ENCODE assay signal across 8 cellular contexts in the genomic region with DNA sequence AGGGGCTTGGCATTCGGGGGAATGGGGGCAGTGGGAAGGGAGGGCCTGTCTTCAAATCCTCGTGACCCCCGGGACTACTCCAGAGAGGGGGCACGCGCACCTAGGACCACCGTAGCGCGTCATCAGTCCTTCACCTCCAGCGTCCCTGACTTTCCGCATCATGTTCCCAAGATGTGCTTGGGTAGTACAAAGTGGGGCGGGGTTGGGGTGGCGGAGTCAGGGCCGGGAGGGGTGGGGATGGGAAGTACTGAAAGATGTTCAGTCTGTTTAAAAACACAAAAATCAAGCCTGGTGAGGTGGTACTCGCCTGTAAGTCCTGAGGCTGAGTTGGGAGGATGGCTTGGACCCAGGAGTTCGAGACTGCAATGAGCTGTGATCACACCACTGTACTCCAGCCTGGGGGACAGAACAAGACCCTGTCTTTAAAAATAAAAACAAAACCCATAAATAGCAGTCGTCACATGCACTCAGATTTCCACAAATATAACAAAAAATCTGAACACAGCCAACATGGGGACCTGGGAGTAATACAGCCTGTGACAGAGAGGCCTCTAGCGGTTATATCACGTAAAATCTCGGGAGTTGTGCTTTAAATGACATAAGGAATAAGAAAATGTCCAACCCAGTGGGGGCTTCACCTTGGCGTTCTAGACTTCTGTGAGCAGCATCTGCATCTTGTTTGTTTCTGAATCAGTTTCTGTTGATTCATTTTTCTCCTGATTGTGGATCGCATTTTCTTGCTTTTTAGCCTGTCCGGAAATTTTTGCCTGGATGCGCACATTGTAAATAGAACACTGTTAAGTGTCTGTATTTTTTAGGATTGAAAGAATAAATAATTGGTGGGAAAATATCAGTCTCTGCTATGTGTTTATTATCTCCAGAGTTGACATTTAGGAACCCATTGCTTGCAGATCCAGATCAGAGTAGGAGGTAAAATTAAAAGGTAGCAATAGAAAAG. TPM values are rescaled to one million over a fixed set of nuclear protein-coding genes. Genes with fewer than 3 reads are reported as not detected.
A peak's percentile ranks its signal among the peaks of the same experiment; 100 is the strongest.
DNase-seq lines count a peak whose midpoint lies in the region; ATAC-seq and TF ChIP-seq lines count a peak whose summit lies in the region.

No MANE protein-coding gene starts in this region.

- H3K4me1 Mint-ChIP-seq in natural killer cell = peaks cover 0 to 5% of the 10 kb centered on the region in 2 donors
- H3K4me1 Mint-ChIP-seq in natural killer cell treated with Interleukin-12 subunit alpha and Interleukin-12 subunit beta and Interleukin-15 and Interleukin-18, amount 100 ng/mL, for 72 hours (ENCODE audit: low read depth in 2 of 2) = peaks cover 11 to 16% of the 10 kb centered on the region in 2 donors
- H3K4me1 Mint-ChIP-seq in stimulated activated naive B cell treated with anti-CD40 and anti-IgM and Interleukin-4, amounts not matched to agents 10 μg/mL and 1 μg/mL and 100 μg/mL, for 72 hours = peaks cover 6 to 8% of the 10 kb centered on the region in 2 donors

- peak in 1 of 3 donors; percentile 14 for ATAC-seq in natural killer cell
- ATAC-seq in natural killer cell treated with Interleukin-12 subunit alpha and Interleukin-12 subunit beta and Interleukin-15 and Interleukin-18, amount 100 ng/mL, for 72 hours = no peak
- peak; percentile 28 to 34 for ATAC-seq in stimulated activated naive B cell treated with anti-CD40 and anti-IgM and Interleukin-4, amounts not matched to agents 10 μg/mL and 1 μg/mL and 100 μg/mL, for 72 hours (replicated peaks)

- H3K36me3 ChIP-seq in kidney epithelial cell (ENCODE audit: control insufficient read depth, insufficient read depth, low read length) = no peaks in the 10 kb centered on the region

- DNase-seq in natural killer cell = no peak
- DNase-seq in natural killer cell treated with Interleukin-12 subunit alpha and Interleukin-12 subunit beta and Interleukin-15 and Interleukin-18, amount 100 ng/mL, for 72 hours (ENCODE audit: low spot score) = no peak
- DNase-seq in MV-4-11 (lab: John Stamatoyannopoulos, UW) = peak; percentile 74
- DNase-seq in SKM-1 (lab: John Stamatoyannopoulos, UW; ENCODE audit: unreplicated experiment) = peak; percentile 16
- DNase-seq in cerebellar cortex (ENCODE audit: low spot score) = peak; percentile 87
- no peak for DNase-seq in kidney epithelial cell (ENCODE audit: low read depth)
- peak; percentile 15 for DNase-seq in stimulated activated naive B cell treated with anti-CD40 and anti-IgM and Interleukin-4, amounts not matched to agents 10 μg/mL and 1 μg/mL and 100 μg/mL, for 72 hours
- no peak for DNase-seq in effector CD4-positive, alpha-beta T cell

- no peaks in the 10 kb centered on the region for H3K36me3 Mint-ChIP-seq in natural killer cell
- no peaks in the 10 kb centered on the region for H3K36me3 Mint-ChIP-seq in natural killer cell treated with Interleukin-12 subunit alpha and Interleukin-12 subunit beta and Interleukin-15 and Interleukin-18, amount 100 ng/mL, for 72 hours
- no peaks in the 10 kb centered on the region for H3K36me3 Mint-ChIP-seq in stimulated activated naive B cell treated with anti-CD40 and anti-IgM and Interleukin-4, amounts not matched to agents 10 μg/mL and 1 μg/mL and 100 μg/mL, for 72 hours

- no peaks in the 10 kb centered on the region for H3K9me3 Mint-ChIP-seq in natural killer cell
- H3K9me3 Mint-ChIP-seq in natural killer cell treated with Interleukin-12 subunit alpha and Interleukin-12 subunit beta and Interleukin-15 and Interleukin-18, amount 100 ng/mL, for 72 hours = no peaks in the 10 kb centered on the region
- no peaks in the 10 kb centered on the region for H3K9me3 Mint-ChIP-seq in stimulated activated naive B cell treated with anti-CD40 and anti-IgM and Interleukin-4, amounts not matched to agents 10 μg/mL and 1 μg/mL and 100 μg/mL, for 72 hours

- intact Hi-C loops in natural killer cell (cut with micrococcal nuclease) = loop anchor here (10.0 kb wide), 1 partner anchor 300 kb away; the partner anchor contains the start of gene GINM1

- TF ChIP-seq CTCF in natural killer cell (IDR thresholded peaks at IDR 0.05) = peak; percentile 61
- peak; percentile 67 for TF ChIP-seq CTCF in kidney epithelial cell (IDR thresholded peaks at IDR 0.05; ENCODE audit: insufficient read depth, low read length, poor library complexity, severe bottlenecking)

- H3K27me3 ChIP-seq in kidney epithelial cell (ENCODE audit: control insufficient read depth, insufficient read depth, low read length) = no peaks in the 10 kb centered on the region

- H3K27ac Mint-ChIP-seq in natural killer cell = no peak overlapping the region
- H3K27ac Mint-ChIP-seq in natural killer cell treated with Interleukin-12 subunit alpha and Interleukin-12 subunit beta and Interleukin-15 and Interleukin-18, amount 100 ng/mL, for 72 hours = no peak overlapping the region
- H3K27ac Mint-ChIP-seq in stimulated activated naive B cell treated with anti-CD40 and anti-IgM and Interleukin-4, amounts not matched to agents 10 μg/mL and 1 μg/mL and 100 μg/mL, for 72 hours = no peak overlapping the region

- peak overlapping the region; percentile 64 for H3K4me3 ChIP-seq in kidney epithelial cell (ENCODE audit: low read depth, low read length)

- H3K4me3 Mint-ChIP-seq in natural killer cell = peak overlapping the region; percentile 78
- H3K4me3 Mint-ChIP-seq in natural killer cell treated with Interleukin-12 subunit alpha and Interleukin-12 subunit beta and Interleukin-15 and Interleukin-18, amount 100 ng/mL, for 72 hours = no peak overlapping the region
- H3K4me3 Mint-ChIP-seq in stimulated activated naive B cell treated with anti-CD40 and anti-IgM and Interleukin-4, amounts not matched to agents 10 μg/mL and 1 μg/mL and 100 μg/mL, for 72 hours = peak overlapping the region; percentile 29 to 67

- peaks cover 30 to 34% of the 10 kb centered on the region in 2 donors for H3K27me3 Mint-ChIP-seq in natural killer cell (ENCODE audit: low read depth in 2 of 2)
- H3K27me3 Mint-ChIP-seq in natural killer cell treated with Interleukin-12 subunit alpha and Interleukin-12 subunit beta and Interleukin-15 and Interleukin-18, amount 100 ng/mL, for 72 hours = peaks cover 26 to 31% of the 10 kb centered on the region in 2 donors
- peaks cover 31 to 41% of the 10 kb centered on the region in 2 donors for H3K27me3 Mint-ChIP-seq in stimulated activated naive B cell treated with anti-CD40 and anti-IgM and Interleukin-4, amounts not matched to agents 10 μg/mL and 1 μg/mL and 100 μg/mL, for 72 hours

RNA-seq across cellular contexts. Expression of gene LRP11, which starts 0.7 kb away (rescaled TPM):
- total RNA-seq in natural killer cell (under 1 TPM; 0.16 to 0.43 (median 0.26) TPM), kidney epithelial cell (34.9 and 37.9 TPM in 2 replicates)
- 1 to 10 TPM; 1.6 to 2.9 TPM for total RNA-seq in natural killer cell treated with Interleukin-12 subunit alpha and Interleukin-12 subunit beta and Interleukin-15 and Interleukin-18, amount 100 ng/mL, for 72 hours

RNA-seq across cellular contexts. Expression of gene RAET1E, which starts 33.1 kb away (rescaled TPM):
- total RNA-seq in natural killer cell = not detected
- not detected for total RNA-seq in natural killer cell treated with Interleukin-12 subunit alpha and Interleukin-12 subunit beta and Interleukin-15 and Interleukin-18, amount 100 ng/mL, for 72 hours
- not detected in 2 replicates for total RNA-seq in kidney epithelial cell

RNA-seq across cellular contexts. Expression of gene RAET1G, which starts 58.1 kb away (rescaled TPM):
- total RNA-seq in natural killer cell (under 1 TPM in 1 of 3 donors, not detected in 2; 0.43 TPM), kidney epithelial cell (not detected in 2 replicates)
- under 1 TPM in 1 of 2 donors, not detected in 1; 0.43 TPM for total RNA-seq in natural killer cell treated with Interleukin-12 subunit alpha and Interleukin-12 subunit beta and Interleukin-15 and Interleukin-18, amount 100 ng/mL, for 72 hours

Comparison
In these comparisons a context has a peak if more than half of its experiments do, and no peak if none do; other contexts are left out.
1. ATAC-seq: peak in stimulated activated naive B cell treated with anti-CD40 and anti-IgM and Interleukin-4, amounts not matched to agents 10 μg/mL and 1 μg/mL and 100 μg/mL, for 72 hours (2 of 2); none in natural killer cell treated with Interleukin-12 subunit alpha and Interleukin-12 subunit beta and Interleukin-15 and Interleukin-18, amount 100 ng/mL, for 72 hours (0 of 2).
2. DNase-seq: peak in MV-4-11 (single experiment), SKM-1 (single experiment), cerebellar cortex (single experiment) and stimulated activated naive B cell treated with anti-CD40 and anti-IgM and Interleukin-4, amounts not matched to agents 10 μg/mL and 1 μg/mL and 100 μg/mL, for 72 hours (single experiment); none in natural killer cell (single experiment), natural killer cell treated with Interleukin-12 subunit alpha and Interleukin-12 subunit beta and Interleukin-15 and Interleukin-18, amount 100 ng/mL, for 72 hours (single experiment), kidney epithelial cell (single experiment) and effector CD4-positive, alpha-beta T cell (single experiment).